ENCODE assay signal across 12 cellular contexts in genomic region chr3:114093596-114093995, GRCh38. TPM values are rescaled to one million over a fixed set of nuclear protein-coding genes. Genes with fewer than 3 reads are reported as not detected.
DNase-seq lines count a peak whose midpoint lies in the region; ATAC-seq and TF ChIP-seq lines count a peak whose summit lies in the region.
"Had no signal": no experiment of that assay in that cellular context is flagged by ENCODE, and none has a peak within 500 bp of the region (broad histone marks: within the 10 kb centered on the region; RNA-seq: fewer than 3 reads in every experiment).

No MANE protein-coding gene starts in this region.

- CTCF ChIA-PET in activated CD4-positive, alpha-beta T cell treated with anti-CD3 and anti-CD28 coated beads for 36 hours (lab: Charles Lee), result no interaction called here

- H3K4me3 ChIP-seq in brain microvascular endothelial cell (ENCODE audit: low read depth, low read length), result no peak overlapping the region
- no peak overlapping the region for H3K4me3 ChIP-seq in neutrophil (ENCODE audit: low read depth in 1 of 2, low read length in 1 of 2)

- H3K27ac Mint-ChIP-seq in activated CD4-positive, alpha-beta T cell treated with anti-CD3 and anti-CD28 coated beads for 36 hours, result no peak overlapping the region
- H3K27ac Mint-ChIP-seq in stimulated activated effector memory CD8-positive, alpha-beta T cell treated with anti-CD3 and anti-CD28 coated beads, Interleukin-12 subunit alpha, Interleukin-12 subunit beta, amount 100 ng/mL, for 72 hours, result no peak overlapping the region

- H3K4me1 ChIP-seq in neutrophil (ENCODE audit: control insufficient read depth in 1 of 2, insufficient read depth in 1 of 2, low read depth in 1 of 2, low read length in 1 of 2), result peaks cover 15 to 20% of the 10 kb centered on the region in 2 experiments

- H3K4me3 Mint-ChIP-seq in activated CD4-positive, alpha-beta T cell treated with anti-CD3 and anti-CD28 coated beads for 36 hours, result no peak overlapping the region
- H3K4me3 Mint-ChIP-seq in stimulated activated effector memory CD8-positive, alpha-beta T cell treated with anti-CD3 and anti-CD28 coated beads, Interleukin-12 subunit alpha, Interleukin-12 subunit beta, amount 100 ng/mL, for 72 hours, result no peak overlapping the region
- H3K4me3 Mint-ChIP-seq: brain had no signal

- H3K36me3 ChIP-seq in brain microvascular endothelial cell (replicated peaks) (no peaks in the 10 kb centered on the region), neutrophil (no peaks in the 10 kb centered on the region)

- no peaks in the 10 kb centered on the region for H3K4me1 Mint-ChIP-seq in activated CD4-positive, alpha-beta T cell treated with anti-CD3 and anti-CD28 coated beads for 36 hours
- H3K4me1 Mint-ChIP-seq in stimulated activated effector memory CD8-positive, alpha-beta T cell treated with anti-CD3 and anti-CD28 coated beads, Interleukin-12 subunit alpha, Interleukin-12 subunit beta, amount 100 ng/mL, for 72 hours, result peaks cover 6% of the 10 kb centered on the region

- no peak overlapping the region for H3K27ac ChIP-seq in brain microvascular endothelial cell
- H3K27ac ChIP-seq in neutrophil, result peak overlapping the region; percentile 0
- H3K27ac ChIP-seq: VCaP had no signal

- DNase-seq in EL (peak; percentile 73), LoVo (ENCODE audit: low spot score) (peak; percentile 22), brain microvascular endothelial cell (peak; percentile 81), GM13977 (ENCODE audit: low spot score) (no peak)
- DNase-seq in activated CD4-positive, alpha-beta T cell treated with anti-CD3 and anti-CD28 coated beads for 36 hours, result no peak
- DNase-seq in stimulated activated effector memory CD8-positive, alpha-beta T cell treated with anti-CD3 and anti-CD28 coated beads, Interleukin-12 subunit alpha, Interleukin-12 subunit beta, amount 100 ng/mL, for 72 hours (ENCODE audit: low spot score in 2 of 2), result no peak
- DNase-seq: NCI-H1092 had no signal

- no peaks in the 10 kb centered on the region for H3K36me3 Mint-ChIP-seq in activated CD4-positive, alpha-beta T cell treated with anti-CD3 and anti-CD28 coated beads for 36 hours (ENCODE audit: low read depth)
- no peaks in the 10 kb centered on the region for H3K36me3 Mint-ChIP-seq in stimulated activated effector memory CD8-positive, alpha-beta T cell treated with anti-CD3 and anti-CD28 coated beads, Interleukin-12 subunit alpha, Interleukin-12 subunit beta, amount 100 ng/mL, for 72 hours
- H3K36me3 Mint-ChIP-seq: brain had no signal

- no peaks in the 10 kb centered on the region for H3K9me3 ChIP-seq in neutrophil

- TF ChIP-seq CTCF in brain microvascular endothelial cell (IDR thresholded peaks at IDR 0.05; ENCODE audit: low read depth, low read length, missing control alignments) (no peak), neutrophil (IDR thresholded peaks at IDR 0.05) (no peak), GM13977 (IDR thresholded peaks at IDR 0.05; ENCODE audit: extremely low read depth, insufficient read depth, missing control alignments) (no peak)

- POLR2A ChIA-PET in activated CD4-positive, alpha-beta T cell treated with anti-CD3 and anti-CD28 coated beads for 36 hours (lab: Charles Lee), result no interaction called here

- intact Hi-C loops in activated CD4-positive, alpha-beta T cell treated with anti-CD3 and anti-CD28 coated beads for 36 hours (cut with DNase I, micrococcal nuclease), result no loop called here

- ATAC-seq in GM21786 (IDR thresholded peaks at IDR 0.05; ENCODE audit: unreplicated experiment), result no peak
- ATAC-seq in activated CD4-positive, alpha-beta T cell treated with anti-CD3 and anti-CD28 coated beads for 36 hours, result no peak
- ATAC-seq in stimulated activated effector memory CD8-positive, alpha-beta T cell treated with anti-CD3 and anti-CD28 coated beads, Interleukin-12 subunit alpha, Interleukin-12 subunit beta, amount 100 ng/mL, for 72 hours, result no peak
- ATAC-seq: left colon had no signal

- no peaks in the 10 kb centered on the region for H3K9me3 Mint-ChIP-seq in activated CD4-positive, alpha-beta T cell treated with anti-CD3 and anti-CD28 coated beads for 36 hours (ENCODE audit: low read depth)
- H3K9me3 Mint-ChIP-seq in stimulated activated effector memory CD8-positive, alpha-beta T cell treated with anti-CD3 and anti-CD28 coated beads, Interleukin-12 subunit alpha, Interleukin-12 subunit beta, amount 100 ng/mL, for 72 hours, result no peaks in the 10 kb centered on the region

- in situ Hi-C loops in brain microvascular endothelial cell (cut with HindIII; ENCODE audit: low pct_ligation_motif_present, low sequenced_read_pairs) (no loop called here), GM13977 (cut with MboI; ENCODE audit: low pct_unique_long_range_greater_than_20kb, low sequenced_read_pairs, unreplicated experiment) (no loop called here)

- peaks cover 6% of the 10 kb centered on the region for H3K27me3 Mint-ChIP-seq in activated CD4-positive, alpha-beta T cell treated with anti-CD3 and anti-CD28 coated beads for 36 hours

- no peaks in the 10 kb centered on the region for H3K27me3 ChIP-seq in brain microvascular endothelial cell (replicated peaks)
- no peaks in the 10 kb centered on the region for H3K27me3 ChIP-seq in neutrophil

RNA-seq across cellular contexts. Expression of gene QTRT2, which starts 37.1 kb away (rescaled TPM):
- 10 to 100 TPM; 31.3 to 47.0 TPM for total RNA-seq in activated CD4-positive, alpha-beta T cell treated with anti-CD3 and anti-CD28 coated beads for 36 hours

RNA-seq across cellular contexts. Expression of gene CCDC191, which starts 37.3 kb away (rescaled TPM):
- 1 to 10 TPM; 2.2 to 2.4 TPM for total RNA-seq in activated CD4-positive, alpha-beta T cell treated with anti-CD3 and anti-CD28 coated beads for 36 hours

Comparison
In these comparisons a context has a peak if more than half of its experiments do, and no peak if none do; other contexts are left out.
1. DNase-seq: peak in EL (single experiment), LoVo (single experiment) and brain microvascular endothelial cell (single experiment); none in GM13977 (single experiment), activated CD4-positive, alpha-beta T cell treated with anti-CD3 and anti-CD28 coated beads for 36 hours (single experiment) and stimulated activated effector memory CD8-positive, alpha-beta T cell treated with anti-CD3 and anti-CD28 coated beads, Interleukin-12 subunit alpha, Interleukin-12 subunit beta, amount 100 ng/mL, for 72 hours (0 of 2).